8 cellular contexts compared by ENCODE assay signal in genomic region chr18:62586148-62586774, GRCh38.
DNase-seq lines count a peak whose midpoint lies in the region; ATAC-seq lines count a peak whose summit lies in the region.

No MANE protein-coding gene starts in this region.

- peak; percentile 35 for DNase-seq in activated gamma-delta T cell treated with Interleukin-2 at 50 U/mL for 16 hours
- DNase-seq in activated gamma-delta T cell (lab: John Stamatoyannopoulos, UW): no peak
- DNase-seq in NCI-H2227 (lab: John Stamatoyannopoulos, UW; ENCODE audit: unreplicated experiment): peak; percentile 71
- DNase-seq in cerebellar cortex (ENCODE audit: low spot score): peak; percentile 61
- peak; percentile 88 for DNase-seq in left kidney (ENCODE audit: low read depth, low spot score)
- DNase-seq in stimulated activated CD4-positive, alpha-beta T cell treated with anti-CD3 and anti-CD28 coated beads, Interleukin-4, amount 100 ng/mL, for 24 hours: peak; percentile 82

- ATAC-seq in HG02885 (IDR thresholded peaks at IDR 0.05; ENCODE audit: poor library complexity, unreplicated experiment): peak; percentile 81
- peak; percentile 72 to 77 for ATAC-seq in activated CD4-positive, CD25-positive, alpha-beta regulatory T cell treated with anti-CD3 and anti-CD28 coated beads, Interleukin-2, amount 50 U/mL, for 24 hours
